ENCODE assay signal across 9 cellular contexts in genomic region chr17:78117027-78117981, GRCh38. TPM values are rescaled to one million over a fixed set of nuclear protein-coding genes. Genes with fewer than 3 reads are reported as not detected.
A peak's percentile ranks its signal among the peaks of the same experiment; 100 is the strongest.
DNase-seq lines count a peak whose midpoint lies in the region; ATAC-seq, FAIRE-seq and TF ChIP-seq lines count a peak whose summit lies in the region.
"Had no signal": no experiment of that assay in that cellular context is flagged by ENCODE, and none has a peak within 500 bp of the region (broad histone marks: within the 10 kb centered on the region; RNA-seq: fewer than 3 reads in every experiment).

No MANE protein-coding gene starts in this region.

- POLR2A ChIA-PET in CD4-positive, alpha-beta T cell (lab: Charles Lee): interaction anchor here (0.8 to 15.4 kb wide), 6 partner anchors 10 to 52 kb away, joined by 3 to 766 read pairs (median 58); partner anchors contain the start of genes TMC6 and TMC8
- POLR2A ChIA-PET in WTC11 (lab: Charles Lee): interaction anchor here (0.6 kb wide), 1 partner anchor 86 kb away, joined by 10 read pairs; no protein-coding TSS in a partner anchor

- H3K4me1 Mint-ChIP-seq in CD4-positive, alpha-beta T cell (ENCODE audit: low read depth): peaks cover 61% of the 10 kb centered on the region
- peaks cover 2% of the 10 kb centered on the region; the same call in 1 of the 2 replicates for H3K4me1 Mint-ChIP-seq in WTC11

- peak; percentile 30 for TF ChIP-seq CTCF in CD4-positive, alpha-beta T cell (IDR thresholded peaks at IDR 0.05)
- peak; percentile 43 for TF ChIP-seq CTCF in WTC11 (IDR thresholded peaks at IDR 0.05)

- CTCF ChIA-PET in CD4-positive, alpha-beta T cell (lab: Charles Lee): no interaction called here
- CTCF ChIA-PET in WTC11 (lab: Charles Lee): interaction anchor here (0.9 to 1.5 kb wide), 6 partner anchors 10 to 59 kb away, joined by 3 to 6 read pairs (median 3); partner anchors contain the start of gene TMC6

- H3K27ac ChIP-seq in CD4-positive, alpha-beta T cell (ENCODE audit: low read depth, low read length): peak overlapping the region; percentile 46

- peak; percentile 51 for FAIRE-seq in HTR-8/SVneo (lab: Jason Lieb, UNC)
- FAIRE-seq: endometrium had no signal

- H3K4me3 Mint-ChIP-seq in CD4-positive, alpha-beta T cell: peak overlapping the region; percentile 25
- no peak overlapping the region for H3K4me3 Mint-ChIP-seq in WTC11

- no peaks in the 10 kb centered on the region for H3K27me3 ChIP-seq in CD4-positive, alpha-beta T cell (ENCODE audit: control insufficient read depth, insufficient read depth, low read length)

- peak overlapping the region; percentile 76 for H3K27ac Mint-ChIP-seq in CD4-positive, alpha-beta T cell
- no peak overlapping the region for H3K27ac Mint-ChIP-seq in WTC11

- no peaks in the 10 kb centered on the region for H3K9me3 Mint-ChIP-seq in CD4-positive, alpha-beta T cell
- H3K9me3 Mint-ChIP-seq in WTC11: no peaks in the 10 kb centered on the region

- DNase-seq in CD4-positive, alpha-beta T cell: peak in 3 of 10 experiments; percentile 23 to 47 (median 40)
- DNase-seq in HTR-8/SVneo (ENCODE audit: insufficient read length, low spot score) (no peak), WTC11 (ENCODE audit: low spot score) (peak; percentile 76), iPS-NIHi7 (ENCODE audit: extremely low spot score) (peak; percentile 68), cerebellar nuclear complex (lab: John Stamatoyannopoulos, UW) (no peak), AML-193 (lab: John Stamatoyannopoulos, UW) (no peak)

- H3K27me3 Mint-ChIP-seq in CD4-positive, alpha-beta T cell: no peaks in the 10 kb centered on the region
- no peaks in the 10 kb centered on the region for H3K27me3 Mint-ChIP-seq in WTC11 (ENCODE audit: low read depth)

- intact Hi-C loops in CD4-positive, alpha-beta T cell (cut with DNase I, micrococcal nuclease): loop anchor here in 1 of 2 experiments (1.0 kb wide), 1 partner anchor 17 kb away; no protein-coding TSS in a partner anchor

- peaks cover 74% of the 10 kb centered on the region for H3K36me3 Mint-ChIP-seq in CD4-positive, alpha-beta T cell (ENCODE audit: low read depth)
- peaks cover 8% of the 10 kb centered on the region for H3K36me3 Mint-ChIP-seq in WTC11

- ATAC-seq in CD4-positive, alpha-beta T cell (ENCODE audit: poor library complexity): no peak
- ATAC-seq in WTC11 (peak; percentile 59), GM21529 (IDR thresholded peaks at IDR 0.05; ENCODE audit: unreplicated experiment) (no peak), HG03571 (IDR thresholded peaks at IDR 0.05; ENCODE audit: unreplicated experiment) (no peak)

- H3K9me3 ChIP-seq in CD4-positive, alpha-beta T cell (ENCODE audit: control insufficient read depth, low read length): no peaks in the 10 kb centered on the region

TF ChIP-seq in WTC11, 78 proteins besides CTCF, POLR2A, EP300 and RAD21:
- TF ChIP-seq IRF1 (CRISPR knock-in tag; IDR thresholded peaks at IDR 0.05): 0 out of 2 replicates have a peak, but pooled peaks have one; percentile 22
- TF ChIP-seq ZNF263 (CRISPR knock-in tag; IDR thresholded peaks at IDR 0.05; ENCODE audit: low read depth): no peak
- peak; percentile 25; the same call in 1 of the 2 replicates for TF ChIP-seq ZNF423 (CRISPR knock-in tag; IDR thresholded peaks at IDR 0.05)

RNA-seq across cellular contexts. Expression of gene TMC6, which starts 11.3 kb away (rescaled TPM):
- 100 to 1,000 TPM; 645 to 659 TPM for total RNA-seq in CD4-positive, alpha-beta T cell
- 90.9 to 120 TPM (median 93.2 TPM) in 3 replicates for total RNA-seq in WTC11 (2021)

RNA-seq across cellular contexts. Expression of gene TMC8, which starts 13.3 kb away (rescaled TPM):
- total RNA-seq in CD4-positive, alpha-beta T cell: 100 to 1,000 TPM; 567 to 577 TPM
- 2.9 to 3.7 TPM (median 3.1 TPM) in 3 replicates for total RNA-seq in WTC11 (2021)

RNA-seq across cellular contexts. Expression of gene C17orf99, which starts 28.9 kb away (rescaled TPM):
- not detected for total RNA-seq in CD4-positive, alpha-beta T cell
- total RNA-seq in WTC11 (2021): not detected in 3 replicates

RNA-seq across cellular contexts. Expression of gene SYNGR2, which starts 51.1 kb away (rescaled TPM):
- 10 to 100 TPM; 34.9 to 41.3 TPM for total RNA-seq in CD4-positive, alpha-beta T cell
- 47.7 to 50.3 TPM (median 50.2 TPM) in 3 replicates for total RNA-seq in WTC11 (2021)

Comparison
In these comparisons a context has a peak if more than half of its experiments do, and no peak if none do; other contexts are left out.
1. DNase-seq: peak in WTC11 (single experiment) and iPS-NIHi7 (single experiment); none in HTR-8/SVneo (single experiment), cerebellar nuclear complex (0 of 2) and AML-193 (0 of 2).
2. RNA of gene TMC8, which starts 13.3 kb away (total RNA-seq): 567 to 577 TPM in CD4-positive, alpha-beta T cell; 2.9 to 3.7 TPM in WTC11; every median in the first group is over 100 times any median in the second.